Comparison of ENCODE assay signal across 23 cellular contexts in the genomic region with DNA sequence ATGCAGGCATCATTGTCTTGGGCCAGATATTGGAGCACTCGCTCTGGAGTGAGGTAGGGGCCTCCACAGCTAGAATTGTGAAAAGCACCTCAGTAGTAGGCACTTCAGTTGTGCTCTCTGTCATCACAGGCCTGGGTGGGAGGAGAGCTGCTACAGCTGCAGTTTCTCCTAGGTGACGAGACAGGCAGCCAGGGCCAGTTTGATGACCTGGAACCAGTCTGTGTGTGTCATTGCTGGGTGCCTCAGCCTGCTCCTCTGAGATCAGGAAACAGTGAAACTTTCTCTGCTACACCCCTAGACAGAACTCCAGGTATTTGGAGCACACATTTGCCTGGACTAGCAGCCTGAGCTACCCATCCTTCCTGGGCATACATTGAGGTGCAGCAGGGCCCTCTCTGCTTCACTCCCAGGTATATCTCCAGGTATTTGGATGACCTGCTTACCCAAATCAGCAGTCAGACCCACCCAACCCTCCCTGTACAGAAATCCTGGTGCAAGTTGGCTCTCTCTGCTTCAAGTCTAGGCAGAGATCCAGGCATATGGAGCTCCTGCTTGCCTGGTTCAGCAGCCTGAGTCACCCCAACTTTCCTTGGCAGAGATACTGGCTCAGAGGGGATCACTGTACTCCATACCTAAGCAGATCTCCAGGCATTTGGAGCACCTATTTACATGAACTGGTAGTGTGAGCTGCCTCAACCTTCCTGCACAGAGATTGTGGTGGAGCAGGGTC. TPM values are rescaled to one million over a fixed set of nuclear protein-coding genes. Genes with fewer than 3 reads are reported as not detected.
A peak's percentile ranks its signal among the peaks of the same experiment; 100 is the strongest.
DNase-seq lines count a peak whose midpoint lies in the region; ATAC-seq and TF ChIP-seq lines count a peak whose summit lies in the region.
"Had no signal": no experiment of that assay in that cellular context is flagged by ENCODE, and none has a peak within 500 bp of the region (broad histone marks: within the 10 kb centered on the region; RNA-seq: fewer than 3 reads in every experiment).

No MANE protein-coding gene starts in this region.

- H3K79me2 ChIP-seq in mammary epithelial cell (ENCODE audit: insufficient read depth, low read length) (no peaks in the 10 kb centered on the region), neural progenitor cell (ENCODE audit: low read depth) (no peaks in the 10 kb centered on the region)

- POLR2A ChIA-PET in MCF 10A (lab: Yijun Ruan, JAX): no interaction called here

- H3K4me3 Mint-ChIP-seq in MCF 10A (ENCODE audit: unreplicated experiment) (no peak overlapping the region), neural progenitor cell (no peak overlapping the region)

- H3K36me3 ChIP-seq in mammary epithelial cell (ENCODE audit: insufficient read depth, low read length) (no peaks in the 10 kb centered on the region), neural progenitor cell (no peaks in the 10 kb centered on the region)

- no peaks in the 10 kb centered on the region for H3K9me3 Mint-ChIP-seq in MCF 10A (ENCODE audit: unreplicated experiment)
- H3K9me3 Mint-ChIP-seq in neural progenitor cell: peaks cover 5% of the 10 kb centered on the region

- H3K9me3 ChIP-seq in mammary epithelial cell (replicated peaks; ENCODE audit: insufficient read depth, low read length) (no peaks in the 10 kb centered on the region), neural progenitor cell (ENCODE audit: low read depth) (peaks cover 3% of the 10 kb centered on the region)
- H3K9me3 ChIP-seq: SK-N-SH had no signal

- CTCF ChIA-PET in mammary epithelial cell (lab: Charles Lee; ENCODE audit: low non-redundant PET) (no interaction called here), MCF 10A (lab: Yijun Ruan, JAX) (interaction anchor here (0.6 kb wide), 1 partner anchor 221 kb away, joined by 5 read pairs; no protein-coding TSS in a partner anchor)

- no peak overlapping the region for H3K27ac ChIP-seq in mammary epithelial cell (ENCODE audit: insufficient read depth, low read depth, low read length)
- H3K27ac ChIP-seq in neural progenitor cell: no peak overlapping the region
- H3K27ac ChIP-seq: 22Rv1 had no signal

- intact Hi-C loops in mammary epithelial cell (cut with micrococcal nuclease) (no loop called here), MCF 10A (cut with micrococcal nuclease) (no loop called here)

- WGBS in mammary epithelial cell (ENCODE audit: low coverage, missing lambda C conversion rate): no CpG with 5 or more reads among the region's 2 CpGs

- in situ Hi-C loops in mammary epithelial cell (cut with MboI; ENCODE audit: low sequenced_read_pairs in 2 of 2): no loop called here

- H3K4me2 ChIP-seq in mammary epithelial cell (ENCODE audit: insufficient read depth, low read depth, low read length) (no peak overlapping the region), neural progenitor cell (no peak overlapping the region)
- H3K4me2 ChIP-seq: SK-N-SH had no signal

- H3K27me3 Mint-ChIP-seq in MCF 10A (ENCODE audit: insufficient read depth, unreplicated experiment) (no peaks in the 10 kb centered on the region), neural progenitor cell (ENCODE audit: insufficient read depth, low read depth) (no peaks in the 10 kb centered on the region)

- BruUV-seq in mammary epithelial cell (replicated peaks; lab: Mats Ljungman, UMichigan): no TSS peak
- BruUV-seq in MCF 10A (replicated peaks; lab: Mats Ljungman, UMichigan): no TSS peak

- H3K27me3 ChIP-seq in mammary epithelial cell (ENCODE audit: insufficient read depth, low read length) (no peaks in the 10 kb centered on the region), neural progenitor cell (no peaks in the 10 kb centered on the region)

- no peaks in the 10 kb centered on the region for H3K4me1 ChIP-seq in mammary epithelial cell (ENCODE audit: insufficient read depth, low read length)
- H3K4me1 ChIP-seq in neural progenitor cell: no peaks in the 10 kb centered on the region

- DNase-seq in mammary epithelial cell: peak; percentile 14
- no peak for DNase-seq in MCF 10A (ENCODE audit: unreplicated experiment)
- no peak for DNase-seq in neural progenitor cell (ENCODE audit: low spot score)
- DNase-seq in NCI-H1930 (lab: John Stamatoyannopoulos, UW): no peak
- no peak for DNase-seq in stimulated activated CD4-positive, alpha-beta T cell treated with anti-CD3 and anti-CD28 coated beads, Interleukin-15, amount 100 ng/mL, for 24 hours
- DNase-seq in EL: no peak
- no peak for DNase-seq in COLO668 (lab: John Stamatoyannopoulos, UW; ENCODE audit: unreplicated experiment)
- DNase-seq: ACHN, DMS153, DND-41, H7, Karpas-422, NCI-H1417, NCI-H1694 treated with DMSO at 0.1 percent for 48 hours, NCI-H2081 treated with DMSO at 0.1 percent for 48 hours, NCI-H2171, NCI-H524, NCI-H774, PC-3, SK-N-SH had no signal

- peaks cover 5% of the 10 kb centered on the region for H3F3A ChIP-seq in neural progenitor cell (ENCODE audit: low read depth)

- H4K20me1 ChIP-seq in mammary epithelial cell (ENCODE audit: insufficient read depth, low read length): no peaks in the 10 kb centered on the region
- H4K20me1 ChIP-seq in neural progenitor cell (ENCODE audit: low read depth): no peaks in the 10 kb centered on the region

- ATAC-seq in esophagus mucosa: peak; percentile 97
- ATAC-seq: HepG2, PC-3 had no signal

- H2AFZ ChIP-seq in mammary epithelial cell (ENCODE audit: low read depth, low read length): peak overlapping the region; percentile 15
- H2AFZ ChIP-seq in neural progenitor cell (replicated peaks): peak overlapping the region; percentile 31

- H3K36me3 Mint-ChIP-seq in MCF 10A (ENCODE audit: insufficient read depth, unreplicated experiment) (no peaks in the 10 kb centered on the region), neural progenitor cell (no peaks in the 10 kb centered on the region)

- H3K4me1 Mint-ChIP-seq in MCF 10A (ENCODE audit: insufficient read depth, unreplicated experiment) (no peaks in the 10 kb centered on the region), neural progenitor cell (no peaks in the 10 kb centered on the region)

- H3K4me3 ChIP-seq in mammary epithelial cell (replicated peaks in 1 of 3; ENCODE audit: insufficient read depth in 1 of 3, low read depth in 2 of 3, low read length in 3 of 3) (no peak overlapping the region), neural progenitor cell (no peak overlapping the region)

- H3K27ac Mint-ChIP-seq in MCF 10A (ENCODE audit: low read depth, unreplicated experiment) (no peak overlapping the region), neural progenitor cell (no peak overlapping the region)

- no peak overlapping the region for H3K9ac ChIP-seq in mammary epithelial cell (ENCODE audit: insufficient read depth, low read length)
- no peak overlapping the region for H3K9ac ChIP-seq in neural progenitor cell
- H3K9ac ChIP-seq: SK-N-SH had no signal

- dilution Hi-C loops in mammary epithelial cell (cut with HindIII; ENCODE audit: low sequenced_read_pairs): no loop called here

- TF ChIP-seq CTCF in mammary epithelial cell (conservative IDR thresholded peaks at IDR 0.05 in 1 of 2, IDR thresholded peaks at IDR 0.05 in 1 of 2; ENCODE audit: extremely low read depth in 1 of 2, insufficient read depth in 1 of 2, low read depth in 1 of 2, low read length in 2 of 2): no peak
- no peak for TF ChIP-seq CTCF in MCF 10A (IDR thresholded peaks at IDR 0.05; ENCODE audit: unreplicated experiment)
- TF ChIP-seq CTCF in neural progenitor cell (IDR thresholded peaks at IDR 0.05): no peak

RNA-seq across cellular contexts. Expression of gene SGO1, which starts 54.3 kb away (rescaled TPM):
- total RNA-seq in mammary epithelial cell (10 to 100 TPM in 1 of 2 donors, under 1 TPM in 1; 0.50 to 13.6 TPM), MCF 10A (2022) (6.8 and 12.2 TPM in 2 replicates), esophagus mucosa (5.4 TPM), neural progenitor cell (ENCODE audit: low replicate concordance) (48.2 and 59.2 TPM in 2 replicates)
- 3.7 TPM for polyA plus RNA-seq in mammary epithelial cell
- polyA minus RNA-seq in mammary epithelial cell: 19.2 TPM
